ENCODE assay signal across 8 cellular contexts in genomic region chr17:31549121-31549524, GRCh38.
DNase-seq lines count a peak whose midpoint lies in the region; ATAC-seq and TF ChIP-seq lines count a peak whose summit lies in the region.

No MANE protein-coding gene starts in this region.

- no peaks in the 10 kb centered on the region for H3K27me3 ChIP-seq in right atrium auricular region

- peak overlapping the region; percentile 92 to 96 for H3K27ac ChIP-seq in right atrium auricular region

- no peaks in the 10 kb centered on the region for H3K9me3 Mint-ChIP-seq in activated T-cell treated with anti-CD3 and anti-CD28 coated beads, Interleukin-2, amount 50 U/mL, for 72 hours

- DNase-seq in ACHN (peak; percentile 35), GM10266 (ENCODE audit: extremely low spot score) (peak; percentile 65), right atrium auricular region (ENCODE audit: low spot score) (no peak), sciatic nerve (ENCODE audit: low spot score) (no peak)
- no peak for DNase-seq in activated T-cell treated with anti-CD3 and anti-CD28 coated beads, Interleukin-2, amount 50 U/mL, for 72 hours

- peak overlapping the region; percentile 80 for H3K27ac Mint-ChIP-seq in activated T-cell treated with anti-CD3 and anti-CD28 coated beads, Interleukin-2, amount 50 U/mL, for 72 hours

- intact Hi-C loops in sciatic nerve (cut with DNase I): no loop called here

- no peaks in the 10 kb centered on the region for H3K9me3 ChIP-seq in right atrium auricular region

- ATAC-seq in HG03571 (IDR thresholded peaks at IDR 0.05; ENCODE audit: unreplicated experiment) (peak; percentile 14), sciatic nerve (peak; percentile 45), GM19035 (IDR thresholded peaks at IDR 0.05; ENCODE audit: unreplicated experiment) (no peak), HG03432 (IDR thresholded peaks at IDR 0.05; ENCODE audit: unreplicated experiment) (no peak)
- peak; percentile 14 to 16 for ATAC-seq in activated T-cell treated with anti-CD3 and anti-CD28 coated beads, Interleukin-2, amount 50 U/mL, for 72 hours (replicated peaks in 1 of 2)

- peaks cover 21% of the 10 kb centered on the region for H3K4me1 Mint-ChIP-seq in activated T-cell treated with anti-CD3 and anti-CD28 coated beads, Interleukin-2, amount 50 U/mL, for 72 hours (ENCODE audit: low read depth)

- in situ Hi-C loops in ACHN (cut with HindIII; ENCODE audit: low pct_ligation_motif_present, low pct_unique_long_range_greater_than_20kb, low sequenced_read_pairs): no loop called here

- peak overlapping the region; percentile 64 to 83 for H3K4me3 ChIP-seq in right atrium auricular region

- peaks cover 1 to 2% of the 10 kb centered on the region in 2 donors for H3K36me3 Mint-ChIP-seq in activated T-cell treated with anti-CD3 and anti-CD28 coated beads, Interleukin-2, amount 50 U/mL, for 72 hours (ENCODE audit: insufficient read depth in 2 of 2)

- TF ChIP-seq CTCF in GM10266 (IDR thresholded peaks at IDR 0.05; ENCODE audit: control insufficient read depth, insufficient read depth, low read depth, missing control alignments): no peak
- no peak for TF ChIP-seq CTCF in right atrium auricular region (IDR thresholded peaks at IDR 0.05)

- H3K36me3 ChIP-seq in right atrium auricular region: no peaks in the 10 kb centered on the region

- peaks cover 0 to 14% of the 10 kb centered on the region in 2 donors for H3K4me1 ChIP-seq in right atrium auricular region

- no peaks in the 10 kb centered on the region for H3K27me3 Mint-ChIP-seq in activated T-cell treated with anti-CD3 and anti-CD28 coated beads, Interleukin-2, amount 50 U/mL, for 72 hours (ENCODE audit: low read depth)

- peak overlapping the region; percentile 87 to 91 for H3K4me3 Mint-ChIP-seq in activated T-cell treated with anti-CD3 and anti-CD28 coated beads, Interleukin-2, amount 50 U/mL, for 72 hours

Comparison
In these comparisons a context has a peak if more than half of its experiments do, and no peak if none do; other contexts are left out.
1. DNase-seq: peak in ACHN (single experiment) and GM10266 (single experiment); none in activated T-cell treated with anti-CD3 and anti-CD28 coated beads, Interleukin-2, amount 50 U/mL, for 72 hours (0 of 2), right atrium auricular region (single experiment) and sciatic nerve (single experiment).
2. ATAC-seq: peak in HG03571 (single experiment), activated T-cell treated with anti-CD3 and anti-CD28 coated beads, Interleukin-2, amount 50 U/mL, for 72 hours (2 of 2) and sciatic nerve (single experiment); none in GM19035 (single experiment) and HG03432 (single experiment).